8 cellular contexts compared by ENCODE assay signal in the genomic region with DNA sequence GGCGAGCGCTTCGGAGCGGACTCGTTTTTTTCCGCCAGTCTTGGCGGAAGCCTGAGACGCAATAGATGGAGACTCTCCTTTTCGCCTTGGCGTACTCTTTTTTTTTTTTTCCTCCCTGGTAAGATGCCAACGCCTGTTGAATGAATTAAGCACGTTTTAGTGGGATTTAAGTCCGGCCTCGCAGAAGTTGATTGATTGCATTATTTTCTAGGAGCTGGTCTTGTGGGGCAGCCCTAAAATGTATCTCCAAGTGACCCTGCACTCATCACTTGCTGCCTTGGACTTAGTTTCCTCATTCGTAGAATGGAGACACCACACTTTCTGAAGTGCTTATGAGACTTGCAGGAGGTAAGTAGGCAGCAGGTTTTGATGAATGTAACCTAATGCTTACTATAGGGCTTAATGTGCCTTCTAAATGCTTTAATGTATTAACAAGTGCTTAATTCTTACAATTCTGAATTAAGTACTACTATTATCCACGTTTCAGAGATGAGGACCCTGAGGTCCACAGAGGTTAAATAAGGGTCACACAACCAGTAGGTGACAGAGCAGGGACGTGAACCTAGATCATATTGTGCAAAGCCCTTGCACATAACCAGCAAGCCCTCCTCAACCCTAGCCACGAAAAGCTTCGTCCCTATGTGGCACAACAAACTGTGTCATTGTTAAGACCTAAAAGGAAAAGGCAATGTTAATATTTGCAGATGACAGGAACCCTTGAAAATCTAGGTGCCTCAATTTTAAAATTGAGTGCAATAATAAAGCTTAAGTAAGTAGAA. TPM values are rescaled to one million over a fixed set of nuclear protein-coding genes. Genes with fewer than 3 reads are reported as not detected.
DNase-seq lines count a peak whose midpoint lies in the region; ATAC-seq and TF ChIP-seq lines count a peak whose summit lies in the region.

No MANE protein-coding gene starts in this region.

- H3K4me3 ChIP-seq in OCI-LY7 (ENCODE audit: low read depth, low read length, poor library complexity, severe bottlenecking) (peak overlapping the region; percentile 88), ectodermal cell (ENCODE audit: insufficient read depth, low read depth, low read length) (peak overlapping the region; percentile 96), neuron (ENCODE audit: low read length) (peak overlapping the region; percentile 94)

- no peak for TF ChIP-seq CTCF in OCI-LY7 (conservative IDR thresholded peaks at IDR 0.05; ENCODE audit: low read length)

- H3K4me2 ChIP-seq in OCI-LY7 (ENCODE audit: low read length) = peak overlapping the region; percentile 94

- peaks cover 51% of the 10 kb centered on the region for H3K79me2 ChIP-seq in OCI-LY7 (ENCODE audit: insufficient read depth, low read depth, low read length)

- peak overlapping the region; percentile 76; the same call in 1 of the 2 replicates for H2AFZ ChIP-seq in OCI-LY7 (ENCODE audit: low read length)
- H2AFZ ChIP-seq in neuron (ENCODE audit: low read depth, low read length) = peak overlapping the region; percentile 86

- TSS peak; percentile 80 for BruUV-seq in OCI-LY7 (replicated peaks; lab: Mats Ljungman, UMichigan)

- CTCF ChIA-PET in OCI-LY7 (lab: Charles Lee; ENCODE audit: unreplicated experiment) = no interaction called here

- intact Hi-C loops in OCI-LY7 (cut with micrococcal nuclease; ENCODE audit: unreplicated experiment) = loop anchor here (5.0 kb wide), 1 partner anchor 349 kb away; no protein-coding TSS in a partner anchor

- H3K9me2 ChIP-seq in OCI-LY7 (ENCODE audit: insufficient read depth, low read length) = no peaks in the 10 kb centered on the region

- H4K20me1 ChIP-seq in OCI-LY7 (ENCODE audit: insufficient read depth, low read length) = peaks cover 35% of the 10 kb centered on the region

- H3K4me1 ChIP-seq in OCI-LY7 (ENCODE audit: insufficient read depth, low read length, poor library complexity, severe bottlenecking) = peaks cover 26% of the 10 kb centered on the region
- peaks cover 22% of the 10 kb centered on the region for H3K4me1 ChIP-seq in ectodermal cell (ENCODE audit: control insufficient read depth, insufficient read depth, low read length)
- H3K4me1 ChIP-seq in neuron (ENCODE audit: insufficient read depth, low read length) = peaks cover 27% of the 10 kb centered on the region

- 17 to 20% methylated on average over 19 of the region's 19 CpGs for WGBS in ectodermal cell, 2 experiments

- H3K27ac ChIP-seq in OCI-LY7 (ENCODE audit: low read depth, low read length, poor library complexity, severe bottlenecking) (peak overlapping the region; percentile 84), ectodermal cell (ENCODE audit: insufficient read depth, low read depth, low read length, poor library complexity, severe bottlenecking) (no peak overlapping the region)

- POLR2A ChIA-PET in OCI-LY7 (lab: Charles Lee) = interaction anchor here (0.6 to 1.2 kb wide), 3 partner anchors 15 to 574 kb away, joined by 3 read pairs; no protein-coding TSS in a partner anchor

- no peaks in the 10 kb centered on the region for H3K27me3 ChIP-seq in ectodermal cell (ENCODE audit: control insufficient read depth, insufficient read depth, low read length, poor library complexity, severe bottlenecking)
- no peaks in the 10 kb centered on the region for H3K27me3 ChIP-seq in neuron (ENCODE audit: insufficient read depth, low read length)

- no peak for DNase-seq in activated CD4-positive, CD25-positive, alpha-beta regulatory T cell (lab: John Stamatoyannopoulos, UW)
- DNase-seq in OCI-LY7 (ENCODE audit: low spot score) = peak; percentile 10
- no peak for DNase-seq in NCI-H1105 treated with DMSO at 0.1 percent for 48 hours (lab: John Stamatoyannopoulos, UW)
- no peak for DNase-seq in germinal center (ENCODE audit: low spot score)

- H3K36me3 ChIP-seq in OCI-LY7 (ENCODE audit: insufficient read depth, low read length) (peaks cover 19% of the 10 kb centered on the region), ectodermal cell (ENCODE audit: control insufficient read depth, insufficient read depth, low read length) (no peaks in the 10 kb centered on the region), neuron (ENCODE audit: insufficient read depth, low read length) (no peaks in the 10 kb centered on the region)

- ATAC-seq in activated CD4-positive, CD25-positive, alpha-beta regulatory T cell treated with anti-CD3 and anti-CD28 coated beads, Interleukin-2, amount 50 U/mL, for 24 hours = peak; percentile 0 to 6
- ATAC-seq in HG02759 (IDR thresholded peaks at IDR 0.05; ENCODE audit: unreplicated experiment) = peak; percentile 29

- H3K9me3 ChIP-seq in OCI-LY7 (ENCODE audit: low read length) = no peaks in the 10 kb centered on the region; the same call in 1 of the 2 replicates
- H3K9me3 ChIP-seq in ectodermal cell (ENCODE audit: control insufficient read depth, low read length) = no peaks in the 10 kb centered on the region
- H3K9me3 ChIP-seq in neuron (ENCODE audit: low read length) = no peaks in the 10 kb centered on the region

RNA-seq across cellular contexts. Expression of gene ARGLU1, which starts 0.5 kb away (rescaled TPM):
- 71.9 and 89.1 TPM in 2 replicates for total RNA-seq in OCI-LY7 (2014; rRNA removed; shearing (Covaris generic))
- total RNA-seq in OCI-LY7 (2022) = 71.6 and 87.7 TPM in 2 replicates
- polyA plus RNA-seq in ectodermal cell (2013, experiment 1 of 4) = 244 TPM
- polyA plus RNA-seq in ectodermal cell (2013, experiment 2 of 4) = 234 TPM
- polyA plus RNA-seq in ectodermal cell (2013, experiment 3 of 4) = 236 TPM
- polyA plus RNA-seq in ectodermal cell (2013, experiment 4 of 4) = 269 TPM

RNA-seq across cellular contexts. Expression of gene EFNB2, which starts 33.0 kb away (rescaled TPM):
- total RNA-seq in OCI-LY7 (2014; rRNA removed; shearing (Covaris generic)) = 0.25 and 0.49 TPM in 2 replicates
- 0.31 and 0.51 TPM in 2 replicates for total RNA-seq in OCI-LY7 (2022)
- 116 TPM for polyA plus RNA-seq in ectodermal cell (2013, experiment 1 of 4)
- 110 TPM for polyA plus RNA-seq in ectodermal cell (2013, experiment 2 of 4)
- 92.2 TPM for polyA plus RNA-seq in ectodermal cell (2013, experiment 3 of 4)
- polyA plus RNA-seq in ectodermal cell (2013, experiment 4 of 4) = 100 TPM
